In genomic region chr3:96991812-96992211, GRCh38 we compare ENCODE assay signal across 20 cellular contexts.
"Had no signal": no experiment of that assay in that cellular context is flagged by ENCODE, and none has a peak within 500 bp of the region (broad histone marks: within the 10 kb centered on the region; RNA-seq: fewer than 3 reads in every experiment).

No MANE protein-coding gene starts in this region.

- ATAC-seq: activated CD8-positive, alpha-beta memory T cell treated with anti-CD3 and anti-CD28 coated beads, Interleukin-2, amount 10 ng/mL, durations not matched to agents 7 days and 5 days; activated T-helper 17 cell treated with anti-CD3 and anti-CD28 coated beads, Interleukin-2, amount 50 U/mL, for 72 hours; esophagus mucosa; natural killer cell treated with Interleukin-12 subunit alpha and Interleukin-12 subunit beta and Interleukin-15 and Interleukin-18, amount 100 ng/mL, for 72 hours had no signal

- H3K27me3 Mint-ChIP-seq: activated CD4-positive, alpha-beta memory T cell treated with anti-CD3 and anti-CD28 coated beads, Interleukin-2, amount 10 ng/mL, durations not matched to agents 7 days and 5 days; activated CD8-positive, alpha-beta memory T cell treated with anti-CD3 and anti-CD28 coated beads, Interleukin-2, amount 10 ng/mL, durations not matched to agents 7 days and 5 days; activated T-helper 17 cell treated with anti-CD3 and anti-CD28 coated beads, Interleukin-2, amount 50 U/mL, for 72 hours; natural killer cell treated with Interleukin-12 subunit alpha and Interleukin-12 subunit beta and Interleukin-15 and Interleukin-18, amount 100 ng/mL, for 72 hours; stimulated activated naive CD8-positive, alpha-beta T cell treated with anti-CD3 and anti-CD28 coated beads, Interleukin-15, Interleukin-2, amounts not matched to agents 100 ng/mL and 50 ng/mL, for 24 hours; type B pancreatic cell had no signal

- H3K9me3 ChIP-seq: neutrophil had no signal

- H3K4me3 ChIP-seq: hepatocyte, lung had no signal

- H3K27ac ChIP-seq: hepatocyte, neutrophil had no signal

- DNase-seq: activated CD4-positive, alpha-beta memory T cell treated with anti-CD3 and anti-CD28 coated beads, Interleukin-2, amount 10 ng/mL, durations not matched to agents 7 days and 5 days; activated CD4-positive, alpha-beta T cell treated with anti-CD3 and anti-CD28 coated beads for 48 hours; activated CD4-positive, CD25-positive, alpha-beta regulatory T cell; activated CD8-positive, alpha-beta memory T cell treated with anti-CD3 and anti-CD28 coated beads, Interleukin-2, amount 10 ng/mL, durations not matched to agents 7 days and 5 days; activated naive CD4-positive, alpha-beta T cell treated with Interleukin-2 at 50 U/mL for 16 hours; cerebellar nuclear complex; cortex of kidney; effector CD4-positive, alpha-beta T cell; islet precursor cell; stimulated activated CD4-positive, alpha-beta T cell treated with anti-CD3 and anti-CD28 coated beads, Interleukin-2, amount 100 ng/mL, for 24 hours; T-helper 1 cell; T-helper 9 cell had no signal

- H3K27ac Mint-ChIP-seq: activated CD4-positive, alpha-beta memory T cell treated with anti-CD3 and anti-CD28 coated beads, Interleukin-2, amount 10 ng/mL, durations not matched to agents 7 days and 5 days; activated CD8-positive, alpha-beta memory T cell treated with anti-CD3 and anti-CD28 coated beads, Interleukin-2, amount 10 ng/mL, durations not matched to agents 7 days and 5 days; activated T-helper 17 cell treated with anti-CD3 and anti-CD28 coated beads, Interleukin-2, amount 50 U/mL, for 72 hours; natural killer cell treated with Interleukin-12 subunit alpha and Interleukin-12 subunit beta and Interleukin-15 and Interleukin-18, amount 100 ng/mL, for 72 hours; stimulated activated naive CD8-positive, alpha-beta T cell treated with anti-CD3 and anti-CD28 coated beads, Interleukin-15, Interleukin-2, amounts not matched to agents 100 ng/mL and 50 ng/mL, for 24 hours; type B pancreatic cell had no signal

- H3K9me3 Mint-ChIP-seq: activated CD4-positive, alpha-beta memory T cell treated with anti-CD3 and anti-CD28 coated beads, Interleukin-2, amount 10 ng/mL, durations not matched to agents 7 days and 5 days had no signal

- H3K4me3 Mint-ChIP-seq: activated CD4-positive, alpha-beta memory T cell treated with anti-CD3 and anti-CD28 coated beads, Interleukin-2, amount 10 ng/mL, durations not matched to agents 7 days and 5 days; activated CD8-positive, alpha-beta memory T cell treated with anti-CD3 and anti-CD28 coated beads, Interleukin-2, amount 10 ng/mL, durations not matched to agents 7 days and 5 days; activated T-helper 17 cell treated with anti-CD3 and anti-CD28 coated beads, Interleukin-2, amount 50 U/mL, for 72 hours; natural killer cell treated with Interleukin-12 subunit alpha and Interleukin-12 subunit beta and Interleukin-15 and Interleukin-18, amount 100 ng/mL, for 72 hours; stimulated activated naive CD8-positive, alpha-beta T cell treated with anti-CD3 and anti-CD28 coated beads, Interleukin-15, Interleukin-2, amounts not matched to agents 100 ng/mL and 50 ng/mL, for 24 hours; type B pancreatic cell had no signal

- H3K36me3 ChIP-seq: neutrophil had no signal

- H3K4me1 Mint-ChIP-seq: activated CD4-positive, alpha-beta memory T cell treated with anti-CD3 and anti-CD28 coated beads, Interleukin-2, amount 10 ng/mL, durations not matched to agents 7 days and 5 days; activated CD8-positive, alpha-beta memory T cell treated with anti-CD3 and anti-CD28 coated beads, Interleukin-2, amount 10 ng/mL, durations not matched to agents 7 days and 5 days; activated T-helper 17 cell treated with anti-CD3 and anti-CD28 coated beads, Interleukin-2, amount 50 U/mL, for 72 hours had no signal

- H3K27me3 ChIP-seq: hepatocyte, neutrophil had no signal

- H3K36me3 Mint-ChIP-seq: activated CD8-positive, alpha-beta memory T cell treated with anti-CD3 and anti-CD28 coated beads, Interleukin-2, amount 10 ng/mL, durations not matched to agents 7 days and 5 days; natural killer cell treated with Interleukin-12 subunit alpha and Interleukin-12 subunit beta and Interleukin-15 and Interleukin-18, amount 100 ng/mL, for 72 hours had no signal
